11 cellular contexts compared by ENCODE assay signal in genomic region chr21:23789864-23790263, GRCh38.
"Had no signal": no experiment of that assay in that cellular context is flagged by ENCODE, and none has a peak within 500 bp of the region (broad histone marks: within the 10 kb centered on the region; RNA-seq: fewer than 3 reads in every experiment).

No MANE protein-coding gene starts in this region.

- H3K36me3 ChIP-seq: HAP-1 had no signal

- DNase-seq: GM23248, GOT3, H7, H9, HCEC 1CT, HFFc6 had no signal

- H3K9me3 ChIP-seq: HAP-1 had no signal

- H2AFZ ChIP-seq: GM23248, GM23338 had no signal

- H3K4me3 ChIP-seq: GM23248, GM23338, HAP-1 had no signal

- H3K4me2 ChIP-seq: GM23338 had no signal

- H3K27ac ChIP-seq: GM23248 had no signal

- H3K9ac ChIP-seq: GM23248 had no signal

- FAIRE-seq: H1, H54 had no signal

- ATAC-seq: GM23338, HCT116 had no signal

- H3K4me1 ChIP-seq: HAP-1 had no signal
